In the genomic region with DNA sequence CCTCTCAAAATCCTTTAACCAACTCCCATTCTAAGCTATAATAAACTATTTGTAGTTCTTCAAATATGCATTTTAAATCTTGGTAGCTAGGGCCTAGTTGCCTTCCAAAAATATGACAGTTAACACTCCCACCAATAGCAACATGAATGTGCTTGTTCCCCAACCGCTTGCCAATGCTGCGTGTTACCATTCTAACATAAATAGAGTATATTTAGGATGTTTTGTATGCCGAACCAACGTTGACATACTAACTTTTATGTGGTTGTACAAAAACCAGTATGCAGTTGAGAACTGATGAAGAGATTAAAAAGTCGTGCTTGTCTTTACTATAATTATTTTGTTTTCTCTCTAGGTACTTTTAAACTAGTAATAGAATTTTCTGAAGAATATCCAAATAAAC, we compare ENCODE assay signal across 18 cellular contexts. TPM values are rescaled to one million over a fixed set of nuclear protein-coding genes. Genes with fewer than 3 reads are reported as not detected.
"Had no signal": no experiment of that assay in that cellular context is flagged by ENCODE, and none has a peak within 500 bp of the region (broad histone marks: within the 10 kb centered on the region; RNA-seq: fewer than 3 reads in every experiment).

No MANE protein-coding gene starts in this region.

- H3K27me3 ChIP-seq: ascending aorta, breast epithelium, foreskin keratinocyte, neural progenitor cell, SJSA1, upper lobe of left lung had no signal

- H3K27ac ChIP-seq: ascending aorta, breast epithelium, foreskin keratinocyte, neural progenitor cell, SJSA1, upper lobe of left lung had no signal

- ATAC-seq: activated CD4-positive, CD25-positive, alpha-beta regulatory T cell treated with anti-CD3 and anti-CD28 coated beads, Interleukin-2, amount 50 U/mL, for 24 hours; foreskin keratinocyte; sciatic nerve had no signal

- H3K9me3 ChIP-seq: ascending aorta, breast epithelium, SJSA1, upper lobe of left lung had no signal

- H3K4me3 Mint-ChIP-seq: dendritic cell treated with granulocyte-macrophage colony-stimulating factor and Interleukin-4, amounts not matched to agents 40 ng/mL and 50 ng/mL, for 4 days; effector memory CD8-positive, alpha-beta T cell; neural progenitor cell; stimulated activated naive CD8-positive, alpha-beta T cell treated with anti-CD3 and anti-CD28 coated beads, Interleukin-15, Interleukin-2, amounts not matched to agents 100 ng/mL and 50 ng/mL, for 24 hours had no signal

- H3K4me1 Mint-ChIP-seq: neural progenitor cell had no signal

- DNase-seq: activated CD8-positive, alpha-beta memory T cell treated with anti-CD3 and anti-CD28 coated beads, Interleukin-2, amount 50 U/mL, for 48 hours; cerebellar nuclear complex; effector memory CD8-positive, alpha-beta T cell; foreskin keratinocyte; glutamatergic neuron; hypothalamus; kidney glomerular epithelial cell; mesenchymal stem cell; T1000; upper lobe of left lung had no signal

- H3K27ac Mint-ChIP-seq: dendritic cell treated with granulocyte-macrophage colony-stimulating factor and Interleukin-4, amounts not matched to agents 40 ng/mL and 50 ng/mL, for 4 days; neural progenitor cell; stimulated activated naive CD8-positive, alpha-beta T cell treated with anti-CD3 and anti-CD28 coated beads, Interleukin-15, Interleukin-2, amounts not matched to agents 100 ng/mL and 50 ng/mL, for 24 hours had no signal

- H3K27me3 Mint-ChIP-seq: dendritic cell treated with granulocyte-macrophage colony-stimulating factor and Interleukin-4, amounts not matched to agents 40 ng/mL and 50 ng/mL, for 4 days; effector memory CD8-positive, alpha-beta T cell; stimulated activated naive CD8-positive, alpha-beta T cell treated with anti-CD3 and anti-CD28 coated beads, Interleukin-15, Interleukin-2, amounts not matched to agents 100 ng/mL and 50 ng/mL, for 24 hours had no signal

- H3K9me3 Mint-ChIP-seq: dendritic cell treated with granulocyte-macrophage colony-stimulating factor and Interleukin-4, amounts not matched to agents 40 ng/mL and 50 ng/mL, for 4 days; effector memory CD8-positive, alpha-beta T cell; neural progenitor cell; stimulated activated naive CD8-positive, alpha-beta T cell treated with anti-CD3 and anti-CD28 coated beads, Interleukin-15, Interleukin-2, amounts not matched to agents 100 ng/mL and 50 ng/mL, for 24 hours had no signal

RNA-seq across cellular contexts. Expression of gene CDKL3, which starts 13.4 kb away (rescaled TPM):
- total RNA-seq: ascending aorta had no signal
